Comparison of ENCODE assay signal across 27 cellular contexts in genomic region chr4:122901621-122902020, GRCh38.
"Had no signal": no experiment of that assay in that cellular context is flagged by ENCODE, and none has a peak within 500 bp of the region (broad histone marks: within the 10 kb centered on the region; RNA-seq: fewer than 3 reads in every experiment).

No MANE protein-coding gene starts in this region.

- H3K9me3 Mint-ChIP-seq: activated B cell treated with CpG ODN at 0.5 μM for 24 hours; activated CD4-positive, alpha-beta T cell treated with anti-CD3 and anti-CD28 coated beads, Interleukin-2, amount 10 ng/mL, durations not matched to agents 24 days and 14 days; activated CD8-positive, alpha-beta T cell treated with anti-CD3 and anti-CD28 coated beads for 36 hours; activated naive CD8-positive, alpha-beta T cell treated with anti-CD3 and anti-CD28 coated beads, Interleukin-2, amount 10 ng/mL, durations not matched to agents 7 days and 5 days; activated T-cell treated with anti-CD3 and anti-CD28 coated beads, Interleukin-2, amount 50 U/mL, for 72 hours; T-cell had no signal

- H3K27me3 Mint-ChIP-seq: activated B cell treated with CpG ODN at 0.5 μM for 24 hours; activated CD4-positive, alpha-beta T cell treated with anti-CD3 and anti-CD28 coated beads, Interleukin-2, amount 10 ng/mL, durations not matched to agents 24 days and 14 days; activated CD8-positive, alpha-beta T cell treated with anti-CD3 and anti-CD28 coated beads for 36 hours; activated naive CD8-positive, alpha-beta T cell treated with anti-CD3 and anti-CD28 coated beads, Interleukin-2, amount 10 ng/mL, durations not matched to agents 7 days and 5 days; T-cell had no signal

- H3K9ac ChIP-seq: KMS-11 had no signal

- H3K4me1 ChIP-seq: adrenal gland, body of pancreas had no signal

- ATAC-seq: activated CD8-positive, alpha-beta T cell treated with anti-CD3 and anti-CD28 coated beads for 36 hours; activated T-cell treated with anti-CD3 and anti-CD28 coated beads, Interleukin-2, amount 50 U/mL, for 72 hours; body of pancreas; T-cell had no signal

- H3K36me3 ChIP-seq: adrenal gland had no signal

- H3K27ac ChIP-seq: adrenal gland, body of pancreas, KMS-11 had no signal

- H3K9me3 ChIP-seq: body of pancreas, MG63 had no signal

- H3K27me3 ChIP-seq: adrenal gland, body of pancreas, MG63 had no signal

- FAIRE-seq: bronchial epithelial cell, RCC 7860, TTC549 had no signal

- H3K4me2 ChIP-seq: KMS-11 had no signal

- H3K4me3 ChIP-seq: adrenal gland, body of pancreas, MG63 had no signal

- H3K4me3 Mint-ChIP-seq: activated B cell treated with CpG ODN at 0.5 μM for 24 hours; activated CD4-positive, alpha-beta T cell treated with anti-CD3 and anti-CD28 coated beads, Interleukin-2, amount 10 ng/mL, durations not matched to agents 24 days and 14 days; activated CD8-positive, alpha-beta T cell treated with anti-CD3 and anti-CD28 coated beads for 36 hours; activated naive CD8-positive, alpha-beta T cell treated with anti-CD3 and anti-CD28 coated beads, Interleukin-2, amount 10 ng/mL, durations not matched to agents 7 days and 5 days; activated T-cell treated with anti-CD3 and anti-CD28 coated beads, Interleukin-2, amount 50 U/mL, for 72 hours; T-cell had no signal

- H3K4me1 Mint-ChIP-seq: activated B cell treated with CpG ODN at 0.5 μM for 24 hours, T-cell had no signal

- DNase-seq: activated B cell treated with CpG ODN at 0.5 μM for 24 hours; activated CD4-positive, alpha-beta T cell treated with anti-CD3 and anti-CD28 coated beads for 1 hour; activated CD4-positive, alpha-beta T cell treated with anti-CD3 and anti-CD28 coated beads, Interleukin-2, amount 10 ng/mL, durations not matched to agents 24 days and 14 days; activated CD8-positive, alpha-beta memory T cell treated with anti-CD3 and anti-CD28 coated beads, Interleukin-2, amount 50 U/mL, for 4 hours; activated CD8-positive, alpha-beta T cell treated with anti-CD3 and anti-CD28 coated beads for 36 hours; activated naive CD4-positive, alpha-beta T cell treated with anti-CD3 and anti-CD28 coated beads, Interleukin-2, amount 50 U/mL, for 16 hours; activated naive CD8-positive, alpha-beta T cell treated with anti-CD3 and anti-CD28 coated beads, Interleukin-2, amount 10 ng/mL, durations not matched to agents 7 days and 5 days; activated T-cell treated with anti-CD3 and anti-CD28 coated beads, Interleukin-2, amount 50 U/mL, for 72 hours; adrenal gland; aorta; body of pancreas; central memory CD4-positive, alpha-beta T cell; MG63; MV-4-11; NCI-H1092 treated with DMSO at 0.1 percent for 48 hours; NCI-H1436; NCI-H1694 treated with DMSO at 0.1 percent for 48 hours; NCI-H2029 treated with DMSO at 0.1 percent for 48 hours; NCI-H524; SHP77 treated with DMSO at 0.1 percent for 48 hours; T-cell; T-helper 2 cell; T1000 had no signal

- H3K27ac Mint-ChIP-seq: activated B cell treated with CpG ODN at 0.5 μM for 24 hours; activated CD4-positive, alpha-beta T cell treated with anti-CD3 and anti-CD28 coated beads, Interleukin-2, amount 10 ng/mL, durations not matched to agents 24 days and 14 days; activated CD8-positive, alpha-beta T cell treated with anti-CD3 and anti-CD28 coated beads for 36 hours; activated naive CD8-positive, alpha-beta T cell treated with anti-CD3 and anti-CD28 coated beads, Interleukin-2, amount 10 ng/mL, durations not matched to agents 7 days and 5 days; activated T-cell treated with anti-CD3 and anti-CD28 coated beads, Interleukin-2, amount 50 U/mL, for 72 hours; T-cell had no signal
